ENCODE assay signal across 19 cellular contexts in the genomic region with DNA sequence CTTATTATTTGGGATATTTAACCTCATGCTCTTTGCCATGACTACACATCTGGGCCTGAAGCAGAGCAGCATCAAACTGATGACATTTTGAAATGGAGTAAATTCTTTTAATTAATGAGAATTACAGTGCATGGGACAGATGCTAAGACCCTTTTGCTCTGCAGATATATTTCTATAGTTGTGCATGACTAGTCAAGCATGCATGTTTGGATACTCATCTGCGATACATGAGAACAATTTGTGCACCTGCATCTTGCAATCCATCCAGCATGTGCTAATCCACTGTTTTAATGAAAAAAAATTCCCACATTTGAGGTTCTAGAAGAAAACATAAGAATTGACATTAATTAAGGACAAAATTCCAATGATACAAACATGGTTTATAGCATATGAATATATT.
DNase-seq lines count a peak whose midpoint lies in the region; ATAC-seq and TF ChIP-seq lines count a peak whose summit lies in the region.
"Had no signal": no experiment of that assay in that cellular context is flagged by ENCODE, and none has a peak within 500 bp of the region (broad histone marks: within the 10 kb centered on the region; RNA-seq: fewer than 3 reads in every experiment).

No MANE protein-coding gene starts in this region.

- no TSS peak for BruUV-seq in Calu3 (replicated peaks; lab: Mats Ljungman, UMichigan)

- no peak overlapping the region for H3K27ac Mint-ChIP-seq in stimulated activated naive CD8-positive, alpha-beta T cell treated with anti-CD3 and anti-CD28 coated beads, Interleukin-15, amount 100 ng/mL, for 72 hours
- H3K27ac Mint-ChIP-seq in Calu3 (ENCODE audit: unreplicated experiment): no peak overlapping the region
- H3K27ac Mint-ChIP-seq: IgD-negative memory B cell had no signal

- H3K36me3 ChIP-seq in left ventricle myocardium inferior: no peaks in the 10 kb centered on the region
- no peaks in the 10 kb centered on the region for H3K36me3 ChIP-seq in ovary
- H3K36me3 ChIP-seq: BE2C, SJSA1 had no signal

- TF ChIP-seq EP300 in ovary (IDR thresholded peaks at IDR 0.05): no peak

- TF ChIP-seq CTCF in left ventricle myocardium inferior (IDR thresholded peaks at IDR 0.05; ENCODE audit: borderline replicate concordance) (no peak), Calu3 (IDR thresholded peaks at IDR 0.05; ENCODE audit: unreplicated experiment) (no peak), ovary (IDR thresholded peaks at IDR 0.05) (no peak)

- H3K27me3 ChIP-seq in left ventricle myocardium inferior (ENCODE audit: low read depth) (no peaks in the 10 kb centered on the region), right cardiac atrium (ENCODE audit: control insufficient read depth, insufficient read depth) (no peaks in the 10 kb centered on the region), ovary (no peaks in the 10 kb centered on the region)
- H3K27me3 ChIP-seq: BE2C, SJSA1 had no signal

- CTCF ChIA-PET in Calu3 (lab: Charles Lee): no interaction called here

- peaks cover 9% of the 10 kb centered on the region for H3K4me1 Mint-ChIP-seq in stimulated activated naive CD8-positive, alpha-beta T cell treated with anti-CD3 and anti-CD28 coated beads, Interleukin-15, amount 100 ng/mL, for 72 hours
- H3K4me1 Mint-ChIP-seq in Calu3 (ENCODE audit: low read depth, unreplicated experiment): no peaks in the 10 kb centered on the region

- intact Hi-C loops in left ventricle myocardium inferior (cut with micrococcal nuclease) (no loop called here), right cardiac atrium (cut with DNase I) (no loop called here), Calu3 (cut with micrococcal nuclease; ENCODE audit: unreplicated experiment) (no loop called here), ovary (cut with DNase I) (no loop called here)

- H3K9me3 ChIP-seq in left ventricle myocardium inferior (replicated peaks): peaks cover 9% of the 10 kb centered on the region
- no peaks in the 10 kb centered on the region for H3K9me3 ChIP-seq in right cardiac atrium (ENCODE audit: control insufficient read depth, low read length)
- H3K9me3 ChIP-seq in ovary: no peaks in the 10 kb centered on the region
- H3K9me3 ChIP-seq: BE2C, SJSA1 had no signal

- WGBS in right cardiac atrium: 91% methylated on average over 1 of the region's 1 CpG
- 70 to 79% (median 75%) methylated on average over 1 of the region's 1 CpG for WGBS in ovary, 3 donors

- no peak for ATAC-seq in right cardiac atrium
- ATAC-seq in stimulated activated naive CD8-positive, alpha-beta T cell treated with anti-CD3 and anti-CD28 coated beads, Interleukin-15, amount 100 ng/mL, for 72 hours: no peak

- no peak for DNase-seq in left ventricle myocardium inferior
- no peak for DNase-seq in right cardiac atrium
- DNase-seq in NCI-H446 treated with DMSO at 0.1 percent for 48 hours (lab: John Stamatoyannopoulos, UW): peak; percentile 71
- DNase-seq in glomerular visceral epithelial cell (ENCODE audit: extremely low spot score): peak; percentile 9
- no peak for DNase-seq in stimulated activated naive CD8-positive, alpha-beta T cell treated with anti-CD3 and anti-CD28 coated beads, Interleukin-15, amount 100 ng/mL, for 72 hours
- DNase-seq in erythroblast (lab: John Stamatoyannopoulos, UW): no peak
- DNase-seq in Calu3: no peak
- no peak for DNase-seq in ovary
- DNase-seq: BE2C, DMS79 treated with DMSO at 0.1 percent for 48 hours, H7, Karpas-422, NCI-H1048, NCI-H146, NCI-H2227 treated with DMSO at 0.1 percent for 48 hours, NCI-H524 treated with DMSO at 0.1 percent for 48 hours had no signal

- H3K4me3 ChIP-seq in left ventricle myocardium inferior: no peak overlapping the region
- no peak overlapping the region for H3K4me3 ChIP-seq in right cardiac atrium (ENCODE audit: low read length)
- no peak overlapping the region for H3K4me3 ChIP-seq in ovary
- H3K4me3 ChIP-seq: SJSA1 had no signal

- no peaks in the 10 kb centered on the region for H3K9me3 Mint-ChIP-seq in stimulated activated naive CD8-positive, alpha-beta T cell treated with anti-CD3 and anti-CD28 coated beads, Interleukin-15, amount 100 ng/mL, for 72 hours
- no peaks in the 10 kb centered on the region for H3K9me3 Mint-ChIP-seq in Calu3 (ENCODE audit: low read depth, unreplicated experiment)

- H3K4me3 Mint-ChIP-seq in stimulated activated naive CD8-positive, alpha-beta T cell treated with anti-CD3 and anti-CD28 coated beads, Interleukin-15, amount 100 ng/mL, for 72 hours: no peak overlapping the region
- no peak overlapping the region for H3K4me3 Mint-ChIP-seq in Calu3 (ENCODE audit: low read depth, unreplicated experiment)

- no peaks in the 10 kb centered on the region for H3K36me3 Mint-ChIP-seq in Calu3 (ENCODE audit: insufficient read depth, unreplicated experiment)
- H3K36me3 Mint-ChIP-seq: IgD-negative memory B cell had no signal

- no peaks in the 10 kb centered on the region for H3K27me3 Mint-ChIP-seq in stimulated activated naive CD8-positive, alpha-beta T cell treated with anti-CD3 and anti-CD28 coated beads, Interleukin-15, amount 100 ng/mL, for 72 hours
- no peaks in the 10 kb centered on the region for H3K27me3 Mint-ChIP-seq in Calu3 (ENCODE audit: unreplicated experiment)
- H3K27me3 Mint-ChIP-seq: IgD-negative memory B cell had no signal

- peaks cover 21% of the 10 kb centered on the region for H3K4me1 ChIP-seq in left ventricle myocardium inferior
- peaks cover 3% of the 10 kb centered on the region for H3K4me1 ChIP-seq in right cardiac atrium (ENCODE audit: control insufficient read depth, insufficient read depth, low read length)
- H3K4me1 ChIP-seq in ovary (ENCODE audit: insufficient read depth): no peaks in the 10 kb centered on the region
- H3K4me1 ChIP-seq: SJSA1 had no signal

- TF ChIP-seq POLR2A in erythroblast (IDR thresholded peaks at IDR 0.05; ENCODE audit: low read length) (no peak), ovary (IDR thresholded peaks at IDR 0.05) (no peak)

- peak overlapping the region; percentile 70 for H3K27ac ChIP-seq in left ventricle myocardium inferior (replicated peaks)
- H3K27ac ChIP-seq in right cardiac atrium (ENCODE audit: low read length): no peak overlapping the region
- H3K27ac ChIP-seq in ovary: no peak overlapping the region
- H3K27ac ChIP-seq: HL-60, SJSA1 had no signal

Comparison
In these comparisons a context has a peak if more than half of its experiments do, and no peak if none do; other contexts are left out.
1. DNase-seq: peak in NCI-H446 treated with DMSO at 0.1 percent for 48 hours (single experiment) and glomerular visceral epithelial cell (single experiment); none in left ventricle myocardium inferior (single experiment), right cardiac atrium (0 of 3), stimulated activated naive CD8-positive, alpha-beta T cell treated with anti-CD3 and anti-CD28 coated beads, Interleukin-15, amount 100 ng/mL, for 72 hours (0 of 2), erythroblast (0 of 2), Calu3 (single experiment) and ovary (0 of 5).